9 cellular contexts compared by ENCODE assay signal in the genomic region with DNA sequence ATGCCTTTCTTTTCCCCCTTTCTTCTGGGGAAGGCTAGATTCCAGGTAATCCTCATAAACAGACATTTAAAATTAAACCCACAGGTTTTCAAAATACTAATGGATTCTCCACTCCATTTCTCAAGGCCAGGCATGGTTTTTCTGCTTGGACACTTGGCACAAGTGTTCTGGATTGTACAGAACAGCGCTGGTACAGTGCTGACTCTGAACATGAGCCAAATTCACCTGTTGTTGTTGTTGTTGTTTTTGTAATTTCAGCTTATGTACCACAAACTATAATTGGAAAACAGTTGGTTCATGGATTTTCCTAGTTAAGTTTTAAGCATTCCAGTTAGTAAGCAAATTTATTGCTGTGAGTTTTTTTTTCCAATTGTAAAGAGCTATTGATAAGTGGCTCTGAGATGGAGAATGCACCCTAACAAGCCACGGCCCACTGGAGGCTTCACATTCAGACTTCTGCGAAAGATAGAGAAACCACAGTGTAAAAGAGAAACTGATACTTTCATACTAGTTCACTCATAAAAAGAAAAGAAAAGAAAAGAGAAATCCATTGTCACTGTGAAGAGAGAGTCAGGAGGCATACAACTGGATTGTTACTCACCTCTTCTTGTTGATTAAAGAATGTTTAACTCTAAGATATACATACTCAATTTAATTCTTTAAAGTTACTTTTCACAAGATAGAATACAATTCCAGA. TPM values are rescaled to one million over a fixed set of nuclear protein-coding genes. Genes with fewer than 3 reads are reported as not detected.
A peak's percentile ranks its signal among the peaks of the same experiment; 100 is the strongest.
DNase-seq lines count a peak whose midpoint lies in the region; ATAC-seq and TF ChIP-seq lines count a peak whose summit lies in the region.
"Had no signal": no experiment of that assay in that cellular context is flagged by ENCODE, and none has a peak within 500 bp of the region (broad histone marks: within the 10 kb centered on the region; RNA-seq: fewer than 3 reads in every experiment).

No MANE protein-coding gene starts in this region.

- H3K9me3 Mint-ChIP-seq in activated B cell treated with CpG ODN at 0.5 μM for 24 hours (no peaks in the 10 kb centered on the region), nephron progenitor cell (no peaks in the 10 kb centered on the region)

- POLR2A ChIA-PET in activated B cell treated with CpG ODN at 0.5 μM for 24 hours (lab: Charles Lee), result no interaction called here

- H3K27me3 Mint-ChIP-seq in activated B cell treated with CpG ODN at 0.5 μM for 24 hours, result peaks cover 8% of the 10 kb centered on the region
- H3K27me3 Mint-ChIP-seq in nephron progenitor cell (ENCODE audit: low read depth, poor library complexity), result no peaks in the 10 kb centered on the region

- H3K4me3 Mint-ChIP-seq in activated B cell treated with CpG ODN at 0.5 μM for 24 hours, result no peak overlapping the region
- H3K4me3 Mint-ChIP-seq in nephron progenitor cell, result no peak overlapping the region

- DNase-seq in activated B cell treated with CpG ODN at 0.5 μM for 24 hours (no peak), NCI-H1436 (lab: John Stamatoyannopoulos, UW) (no peak), nephron progenitor cell (no peak), posterior cingulate gyrus (no peak)
- DNase-seq in stimulated activated CD8-positive, alpha-beta memory T cell treated with anti-CD3 and anti-CD28 coated beads, Interleukin-4, amount 100 ng/mL, for 48 hours, result peak; percentile 56
- DNase-seq: foreskin melanocyte, NCI-H524 treated with DMSO at 0.1 percent for 48 hours had no signal

- CTCF ChIA-PET in activated B cell treated with CpG ODN at 0.5 μM for 24 hours (lab: Charles Lee), result no interaction called here

- TF ChIP-seq CTCF in activated B cell treated with CpG ODN at 0.5 μM for 24 hours (IDR thresholded peaks at IDR 0.05) (no peak), nephron progenitor cell (IDR thresholded peaks at IDR 0.05) (no peak)

- H3K27ac Mint-ChIP-seq in activated B cell treated with CpG ODN at 0.5 μM for 24 hours, result no peak overlapping the region
- no peak overlapping the region for H3K27ac Mint-ChIP-seq in nephron progenitor cell

- intact Hi-C loops in activated B cell treated with CpG ODN at 0.5 μM for 24 hours (cut with micrococcal nuclease) (no loop called here), posterior cingulate gyrus (cut with DNase I) (no loop called here)

- H3K36me3 Mint-ChIP-seq in activated B cell treated with CpG ODN at 0.5 μM for 24 hours (ENCODE audit: low read depth) (no peaks in the 10 kb centered on the region), nephron progenitor cell (ENCODE audit: low read depth) (no peaks in the 10 kb centered on the region)

- H3K4me1 Mint-ChIP-seq in activated B cell treated with CpG ODN at 0.5 μM for 24 hours (peaks cover 23% of the 10 kb centered on the region), nephron progenitor cell (peaks cover 9% of the 10 kb centered on the region)

- peak; percentile 91 for ATAC-seq in GM19372 (IDR thresholded peaks at IDR 0.05; ENCODE audit: low read depth, unreplicated experiment)
- peak; percentile 86 for ATAC-seq in HG02884 (IDR thresholded peaks at IDR 0.05; ENCODE audit: unreplicated experiment)
- peak; percentile 31 for ATAC-seq in activated B cell treated with CpG ODN at 0.5 μM for 24 hours (ENCODE audit: low read depth)

RNA-seq across cellular contexts. Expression of gene ITGA1, which starts 16.2 kb away (rescaled TPM):
- 28.4 and 34.0 TPM in 2 replicates for total RNA-seq in activated B cell treated with CpG ODN at 0.5 μM for 24 hours

RNA-seq across cellular contexts. Expression of gene PELO, which starts 16.2 kb away (rescaled TPM):
- 20.0 and 23.0 TPM in 2 replicates for total RNA-seq in activated B cell treated with CpG ODN at 0.5 μM for 24 hours

Comparison
In these comparisons a context has a peak if more than half of its experiments do, and no peak if none do; other contexts are left out.
1. ATAC-seq: peak in every context shown above with its lines; median percentile 91 in GM19372; 86 in HG02884; 31 in activated B cell treated with CpG ODN at 0.5 μM for 24 hours.